ENCODE assay signal across 37 cellular contexts in the genomic region with DNA sequence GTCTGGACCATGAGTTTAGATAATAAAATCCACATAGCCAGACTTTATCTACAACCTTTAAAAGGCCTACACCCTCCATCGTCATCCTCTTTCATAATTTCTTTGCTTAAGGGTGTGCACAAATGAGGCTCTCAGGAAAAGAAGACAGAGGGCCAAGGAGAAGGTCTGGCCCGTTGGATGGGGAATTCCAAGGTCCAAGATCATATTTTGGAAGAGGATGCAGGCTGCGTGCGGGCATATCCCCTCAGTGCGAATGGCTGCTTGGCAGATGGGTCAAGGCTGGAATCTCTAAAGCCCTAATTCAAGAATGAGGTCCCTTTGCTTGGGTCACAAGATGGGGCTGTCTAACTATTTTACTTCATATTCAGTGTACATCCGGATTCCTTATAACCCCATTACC.
"Had no signal": no experiment of that assay in that cellular context is flagged by ENCODE, and none has a peak within 500 bp of the region (broad histone marks: within the 10 kb centered on the region; RNA-seq: fewer than 3 reads in every experiment).

No MANE protein-coding gene starts in this region.

- H3K27me3 ChIP-seq: brain microvascular endothelial cell had no signal

- H3K27ac ChIP-seq: brain microvascular endothelial cell, VCaP had no signal

- DNase-seq: activated CD4-positive, alpha-beta memory T cell treated with anti-CD3 and anti-CD28 coated beads, Interleukin-2, amount 10 ng/mL, durations not matched to agents 7 days and 5 days; activated CD4-positive, alpha-beta T cell treated with anti-CD3 and anti-CD28 coated beads for 1 hour; activated CD4-positive, alpha-beta T cell treated with anti-CD3 and anti-CD28 coated beads for 48 hours; activated CD4-positive, CD25-positive, alpha-beta regulatory T cell; activated CD8-positive, alpha-beta memory T cell treated with anti-CD3 and anti-CD28 coated beads for 24 hours; activated CD8-positive, alpha-beta memory T cell treated with anti-CD3 and anti-CD28 coated beads, Interleukin-2, amount 10 ng/mL, durations not matched to agents 7 days and 5 days; activated CD8-positive, alpha-beta memory T cell treated with anti-CD3 and anti-CD28 coated beads, Interleukin-2, amount 50 U/mL, for 48 hours; activated effector memory CD4-positive, alpha-beta T cell treated with anti-CD3 and anti-CD28 coated beads, Interleukin-2, amount 50 U/mL, for 16 hours; activated naive CD4-positive, alpha-beta T cell; activated naive CD4-positive, alpha-beta T cell treated with anti-CD3 and anti-CD28 coated beads, Interleukin-2, amount 50 U/mL, for 16 hours; activated naive CD8-positive, alpha-beta T cell treated with anti-CD3 and anti-CD28 coated beads for 36 hours; activated T-cell treated with anti-CD3 and anti-CD28 coated beads, Interleukin-2, amount 50 U/mL, for 1 hour; activated T-cell treated with anti-CD3 and anti-CD28 coated beads, Interleukin-2, amount 50 U/mL, for 72 hours; amniotic stem cell; brain microvascular endothelial cell; central memory CD4-positive, alpha-beta T cell; Karpas-422; KBM-7; MV-4-11; NCI-H1092 treated with DMSO at 0.1 percent for 48 hours; NCI-H1417; NCI-H146; NCI-H187 treated with DMSO at 0.1 percent for 48 hours; NCI-H2081; NCI-H2171 treated with DMSO at 0.1 percent for 48 hours; NCI-H2227 treated with DMSO at 0.1 percent for 48 hours; NCI-H446; NCI-H510A treated with DMSO at 0.1 percent for 48 hours; NCI-H526 treated with DMSO at 0.1 percent for 48 hours; NCI-H82; Right ventricle myocardium superior; SW 1271; T-helper 1 cell; T-helper 2 cell; T-helper 9 cell had no signal

- H3K36me3 ChIP-seq: brain microvascular endothelial cell had no signal

- ATAC-seq: activated CD8-positive, alpha-beta memory T cell treated with anti-CD3 and anti-CD28 coated beads, Interleukin-2, amount 10 ng/mL, durations not matched to agents 7 days and 5 days; activated T-cell treated with anti-CD3 and anti-CD28 coated beads, Interleukin-2, amount 50 U/mL, for 72 hours; activated T-helper 17 cell treated with anti-CD3 and anti-CD28 coated beads, Interleukin-2, amount 50 U/mL, for 72 hours had no signal
